In genomic region chr10:99235469-99235871, GRCh38 we compare ENCODE assay signal across 11 cellular contexts. TPM values are rescaled to one million over a fixed set of nuclear protein-coding genes. Genes with fewer than 3 reads are reported as not detected.
DNase-seq lines count a peak whose midpoint lies in the region; ATAC-seq and TF ChIP-seq lines count a peak whose summit lies in the region.
"Had no signal": no experiment of that assay in that cellular context is flagged by ENCODE, and none has a peak within 500 bp of the region (broad histone marks: within the 10 kb centered on the region; RNA-seq: fewer than 3 reads in every experiment).

TSS of gene HPSE2 (minus strand) at chr10:99235852.

- no peaks in the 10 kb centered on the region for H3K9me3 Mint-ChIP-seq in activated T-cell treated with anti-CD3 and anti-CD28 coated beads, Interleukin-2, amount 50 U/mL, for 4 hours
- no peaks in the 10 kb centered on the region for H3K9me3 Mint-ChIP-seq in central memory CD8-positive, alpha-beta T cell
- H3K9me3 Mint-ChIP-seq in mesothelial cell of epicardium = no peaks in the 10 kb centered on the region

- no peak for TF ChIP-seq EP300 in transverse colon (IDR thresholded peaks at IDR 0.05; ENCODE audit: low read depth)

- peak within 1 kb of the TSS; percentile 1 for H3K4me3 Mint-ChIP-seq in activated T-cell treated with anti-CD3 and anti-CD28 coated beads, Interleukin-2, amount 50 U/mL, for 4 hours
- peak within 1 kb of the TSS; percentile 22 for H3K4me3 Mint-ChIP-seq in central memory CD8-positive, alpha-beta T cell
- H3K4me3 Mint-ChIP-seq in mesothelial cell of epicardium = peak within 1 kb of the TSS; percentile 59

- H3K27me3 Mint-ChIP-seq in activated T-cell treated with anti-CD3 and anti-CD28 coated beads, Interleukin-2, amount 50 U/mL, for 4 hours (ENCODE audit: low read depth) = peaks cover 75% of the 10 kb centered on the region
- peaks cover 83% of the 10 kb centered on the region for H3K27me3 Mint-ChIP-seq in central memory CD8-positive, alpha-beta T cell
- peaks cover 97% of the 10 kb centered on the region for H3K27me3 Mint-ChIP-seq in mesothelial cell of epicardium (ENCODE audit: low read depth)

- no peak for TF ChIP-seq CTCF in mesothelial cell of epicardium (IDR thresholded peaks at IDR 0.05; ENCODE audit: unreplicated experiment)
- TF ChIP-seq CTCF in transverse colon (IDR thresholded peaks at IDR 0.05) = no peak

- in situ Hi-C loops in transverse colon (cut with MboI; ENCODE audit: low pct_ligation_motif_present in 1 of 4, low pct_unique_long_range_greater_than_20kb in 1 of 4, low sequenced_read_pairs in 3 of 4) = loop anchor here in 1 of 4 donors (25.0 kb wide), 1 partner anchor 473 kb away; no protein-coding TSS in a partner anchor

- H3K4me3 ChIP-seq in transverse colon = peak within 1 kb of the TSS in 3 of 4 donors; percentile 10 to 58 (median 30)

- no peaks in the 10 kb centered on the region for H3K36me3 Mint-ChIP-seq in activated T-cell treated with anti-CD3 and anti-CD28 coated beads, Interleukin-2, amount 50 U/mL, for 4 hours (ENCODE audit: insufficient read depth)
- peaks cover 3% of the 10 kb centered on the region for H3K36me3 Mint-ChIP-seq in central memory CD8-positive, alpha-beta T cell (ENCODE audit: insufficient read depth)
- no peaks in the 10 kb centered on the region for H3K36me3 Mint-ChIP-seq in mesothelial cell of epicardium

- H3K4me1 Mint-ChIP-seq in activated T-cell treated with anti-CD3 and anti-CD28 coated beads, Interleukin-2, amount 50 U/mL, for 4 hours (ENCODE audit: low read depth) = peaks cover 25% of the 10 kb centered on the region
- H3K4me1 Mint-ChIP-seq in central memory CD8-positive, alpha-beta T cell = no peaks in the 10 kb centered on the region
- peaks cover 30% of the 10 kb centered on the region for H3K4me1 Mint-ChIP-seq in mesothelial cell of epicardium

- H3K9me3 ChIP-seq in transverse colon = no peaks in the 10 kb centered on the region

- ATAC-seq in activated T-cell treated with anti-CD3 and anti-CD28 coated beads, Interleukin-2, amount 50 U/mL, for 4 hours = no peak
- no peak for ATAC-seq in central memory CD8-positive, alpha-beta T cell (replicated peaks; ENCODE audit: extremely low read depth, poor library complexity, severe bottlenecking)
- ATAC-seq in GM21723 (IDR thresholded peaks at IDR 0.05; ENCODE audit: unreplicated experiment) (no peak), GM21367 (IDR thresholded peaks at IDR 0.05; ENCODE audit: unreplicated experiment) (no peak)

- DNase-seq in activated T-cell treated with anti-CD3 and anti-CD28 coated beads, Interleukin-2, amount 50 U/mL, for 4 hours = no peak
- DNase-seq in activated T-cell treated with anti-CD3 and anti-CD28 coated beads, Interleukin-2, amount 50 U/mL, for 1 hour = no peak
- no peak for DNase-seq in central memory CD8-positive, alpha-beta T cell (ENCODE audit: low spot score in 2 of 2)
- DNase-seq in mesothelial cell of epicardium (ENCODE audit: low spot score in 2 of 2, unreplicated experiment in 2 of 2) (no peak), transverse colon (no peak), NCI-H146 treated with DMSO at 0.1 percent for 48 hours (lab: John Stamatoyannopoulos, UW; ENCODE audit: unreplicated experiment) (no peak)
- DNase-seq: AML-193, NCI-H1092, SHP77 treated with DMSO at 0.1 percent for 48 hours had no signal

- no peak for TF ChIP-seq POLR2A in transverse colon (IDR thresholded peaks at IDR 0.05)

- WGBS in transverse colon (ENCODE audit: low coverage in 1 of 2), 2 donors = 5 to 17% methylated on average over 1 to 8 of the region's 8 CpGs

- peak within 1 kb of the TSS; percentile 46 to 70 (median 60) for H3K27ac ChIP-seq in transverse colon

- H3K27me3 ChIP-seq in transverse colon = peaks cover 85% of the 10 kb centered on the region

- H3K36me3 ChIP-seq in transverse colon = no peaks in the 10 kb centered on the region

- intact Hi-C loops in transverse colon (cut with DNase I; ENCODE audit: low total_unique reads) = no loop called here

- no peak within 1 kb of the TSS for H3K27ac Mint-ChIP-seq in central memory CD8-positive, alpha-beta T cell (ENCODE audit: low read depth)
- H3K27ac Mint-ChIP-seq in mesothelial cell of epicardium = no peak within 1 kb of the TSS

- H3K4me1 ChIP-seq in transverse colon = peaks cover 0 to 26% (median 18%) of the 10 kb centered on the region in 4 donors

RNA-seq across cellular contexts. Expression of gene HPSE2, which starts in this region (rescaled TPM):
- total RNA-seq in activated T-cell treated with anti-CD3 and anti-CD28 coated beads, Interleukin-2, amount 50 U/mL, for 4 hours = not detected
- 1.7 to 2.5 TPM (median 2.3 TPM) in 3 replicates for total RNA-seq in mesothelial cell of epicardium
- total RNA-seq in transverse colon = 1 to 10 TPM in 2 of 4 donors, not detected in 2; 2.2 to 3.0 TPM

Comparison
In these comparisons a context has a peak if more than half of its experiments do, and no peak if none do; other contexts are left out.
1. H3K4me3 Mint-ChIP-seq: peak in every context shown above with its lines; median percentile 59 in mesothelial cell of epicardium; 22 in central memory CD8-positive, alpha-beta T cell; 1 in activated T-cell treated with anti-CD3 and anti-CD28 coated beads, Interleukin-2, amount 50 U/mL, for 4 hours.